Comparison of ENCODE assay signal across 1 cellular context in genomic region chr1:180136311-180136967, GRCh38.
TF ChIP-seq lines count a peak whose summit lies in the region.

No MANE protein-coding gene starts in this region.

TF ChIP-seq in GM23338, 12 proteins besides CTCF, POLR2A, EP300 and RAD21 (continued from another document):
- TF ChIP-seq ZNF462 (CRISPR knock-in tag; IDR thresholded peaks at IDR 0.05) = no peak
- no peak for TF ChIP-seq ETS1 (IDR thresholded peaks at IDR 0.05)
- TF ChIP-seq CREB1 (CRISPR knock-in tag; IDR thresholded peaks at IDR 0.05; ENCODE audit: low read depth) = no peak
